29 cellular contexts compared by ENCODE assay signal in genomic region chr11:116658876-116659535, GRCh38.
"Had no signal": no experiment of that assay in that cellular context is flagged by ENCODE, and none has a peak within 500 bp of the region (broad histone marks: within the 10 kb centered on the region; RNA-seq: fewer than 3 reads in every experiment).

No MANE protein-coding gene starts in this region.

- H3K27ac ChIP-seq: brain microvascular endothelial cell, esophagus squamous epithelium, gastroesophageal sphincter, VCaP had no signal

- DNase-seq: activated CD4-positive, alpha-beta T cell treated with anti-CD3 and anti-CD28 coated beads for 1 hour; activated CD4-positive, alpha-beta T cell treated with anti-CD3 and anti-CD28 coated beads for 4 hours; activated CD4-positive, alpha-beta T cell treated with anti-CD3 and anti-CD28 coated beads, Interleukin-2, amount 10 ng/mL, durations not matched to agents 7 days and 5 days; activated CD4-positive, alpha-beta T cell treated with anti-CD3 and anti-CD28 coated beads, Interleukin-2, amount 50 U/mL, for 4 hours; activated CD8-positive, alpha-beta memory T cell treated with anti-CD3 and anti-CD28 coated beads for 24 hours; activated CD8-positive, alpha-beta T cell treated with anti-CD3 and anti-CD28 coated beads for 36 hours; activated effector memory CD4-positive, alpha-beta T cell treated with Interleukin-2 at 50 U/mL for 16 hours; activated gamma-delta T cell treated with Interleukin-2 at 50 U/mL for 16 hours; activated naive CD4-positive, alpha-beta T cell treated with anti-CD3 and anti-CD28 coated beads, Interleukin-2, amount 50 U/mL, for 16 hours; activated naive CD4-positive, alpha-beta T cell treated with Interleukin-2 at 50 U/mL for 16 hours; activated T-cell treated with anti-CD3 and anti-CD28 coated beads, Interleukin-2, amount 50 U/mL, for 4 hours; amniotic stem cell; anterior cingulate cortex; brain microvascular endothelial cell; cortex of kidney; dermis blood vessel endothelial cell; effector CD4-positive, alpha-beta T cell; effector memory CD8-positive, alpha-beta T cell; erythroblast; esophagus squamous epithelium; foreskin melanocyte; head of caudate nucleus; T-helper 1 cell; T-helper 17 cell had no signal

- H3K4me3 ChIP-seq: esophagus squamous epithelium, gastroesophageal sphincter had no signal

- ATAC-seq: activated CD8-positive, alpha-beta T cell treated with anti-CD3 and anti-CD28 coated beads for 36 hours; activated T-cell treated with anti-CD3 and anti-CD28 coated beads, Interleukin-2, amount 50 U/mL, for 4 hours; activated T-helper 17 cell treated with anti-CD3 and anti-CD28 coated beads, Interleukin-2, amount 50 U/mL, for 72 hours; effector memory CD8-positive, alpha-beta T cell; gastroesophageal sphincter; T-helper 17 cell had no signal

- H3K36me3 ChIP-seq: brain microvascular endothelial cell, esophagus squamous epithelium, gastroesophageal sphincter had no signal

- FAIRE-seq: astrocyte, TTC549 had no signal

- H3K27me3 ChIP-seq: brain microvascular endothelial cell had no signal

- H3K4me1 ChIP-seq: esophagus squamous epithelium, gastroesophageal sphincter had no signal
